23 cellular contexts compared by ENCODE assay signal in genomic region chr2:159737292-159737916, GRCh38. TPM values are rescaled to one million over a fixed set of nuclear protein-coding genes. Genes with fewer than 3 reads are reported as not detected.
DNase-seq lines count a peak whose midpoint lies in the region; ATAC-seq and TF ChIP-seq lines count a peak whose summit lies in the region.
"Had no signal": no experiment of that assay in that cellular context is flagged by ENCODE, and none has a peak within 500 bp of the region (broad histone marks: within the 10 kb centered on the region; RNA-seq: fewer than 3 reads in every experiment).

No MANE protein-coding gene starts in this region.

- no peaks in the 10 kb centered on the region for H3K27me3 ChIP-seq in naive thymus-derived CD4-positive, alpha-beta T cell (ENCODE audit: control insufficient read depth in 2 of 2, insufficient read depth in 2 of 2, low read length in 2 of 2)
- H3K27me3 ChIP-seq in Peyer's patch, result no peaks in the 10 kb centered on the region
- H3K27me3 ChIP-seq: neural progenitor cell, suprapubic skin had no signal

- H3K36me3 ChIP-seq in naive thymus-derived CD4-positive, alpha-beta T cell (ENCODE audit: control insufficient read depth in 2 of 3, insufficient read depth in 3 of 3, low read length in 3 of 3), result peaks cover 0 to 38% (median 13%) of the 10 kb centered on the region in 3 experiments
- peaks cover 0 to 48% (median 0%) of the 10 kb centered on the region in 3 donors for H3K36me3 ChIP-seq in Peyer's patch

- peaks cover 45 to 55% of the 10 kb centered on the region in 2 donors for H3K4me1 Mint-ChIP-seq in natural killer cell
- H3K4me1 Mint-ChIP-seq in natural killer cell treated with Interleukin-12 subunit alpha and Interleukin-12 subunit beta and Interleukin-15 and Interleukin-18, amount 100 ng/mL, for 72 hours (ENCODE audit: low read depth in 2 of 2), result peaks cover 35 to 37% of the 10 kb centered on the region in 2 donors
- H3K4me1 Mint-ChIP-seq in naive thymus-derived CD4-positive, alpha-beta T cell, result peaks cover 23 to 75% (median 53%) of the 10 kb centered on the region in 7 donors
- H3K4me1 Mint-ChIP-seq: neural progenitor cell had no signal

- TF ChIP-seq CTCF in natural killer cell (IDR thresholded peaks at IDR 0.05) (no peak), fibroblast of villous mesenchyme (IDR thresholded peaks at IDR 0.05; ENCODE audit: insufficient read depth, low read depth, low read length) (no peak), Peyer's patch (IDR thresholded peaks at IDR 0.05) (no peak)

- intact Hi-C loops in natural killer cell (cut with micrococcal nuclease), result no loop called here
- intact Hi-C loops in naive thymus-derived CD4-positive, alpha-beta T cell (cut with micrococcal nuclease), result no loop called here

- no peak for TF ChIP-seq POLR2A in Peyer's patch (IDR thresholded peaks at IDR 0.05)

- POLR2A ChIA-PET in naive thymus-derived CD4-positive, alpha-beta T cell (lab: Charles Lee), result interaction anchor here (0.7 kb wide), 1 partner anchor 10 kb away, joined by 3 read pairs; no protein-coding TSS in a partner anchor

- H3K27me3 Mint-ChIP-seq in natural killer cell (ENCODE audit: low read depth in 2 of 2), result no peaks in the 10 kb centered on the region
- no peaks in the 10 kb centered on the region for H3K27me3 Mint-ChIP-seq in natural killer cell treated with Interleukin-12 subunit alpha and Interleukin-12 subunit beta and Interleukin-15 and Interleukin-18, amount 100 ng/mL, for 72 hours
- H3K27me3 Mint-ChIP-seq in naive thymus-derived CD4-positive, alpha-beta T cell, result no peaks in the 10 kb centered on the region
- H3K27me3 Mint-ChIP-seq: CD4-positive, alpha-beta T cell had no signal

- ATAC-seq in natural killer cell (no peak), HG03342 (IDR thresholded peaks at IDR 0.05; ENCODE audit: unreplicated experiment) (no peak)
- ATAC-seq in natural killer cell treated with Interleukin-12 subunit alpha and Interleukin-12 subunit beta and Interleukin-15 and Interleukin-18, amount 100 ng/mL, for 72 hours, result no peak
- no peak for ATAC-seq in naive thymus-derived CD4-positive, alpha-beta T cell

- peak overlapping the region; percentile 38 to 71 for H3K27ac Mint-ChIP-seq in natural killer cell
- H3K27ac Mint-ChIP-seq in natural killer cell treated with Interleukin-12 subunit alpha and Interleukin-12 subunit beta and Interleukin-15 and Interleukin-18, amount 100 ng/mL, for 72 hours, result no peak overlapping the region
- H3K27ac Mint-ChIP-seq in naive thymus-derived CD4-positive, alpha-beta T cell, result peak overlapping the region in 3 of 9 donors; percentile 33 to 66 (median 38)
- H3K27ac Mint-ChIP-seq: CD4-positive, alpha-beta T cell; neural progenitor cell had no signal

- no peak overlapping the region for H3K4me3 Mint-ChIP-seq in natural killer cell
- no peak overlapping the region for H3K4me3 Mint-ChIP-seq in natural killer cell treated with Interleukin-12 subunit alpha and Interleukin-12 subunit beta and Interleukin-15 and Interleukin-18, amount 100 ng/mL, for 72 hours
- H3K4me3 Mint-ChIP-seq in naive thymus-derived CD4-positive, alpha-beta T cell, result no peak overlapping the region
- H3K4me3 Mint-ChIP-seq: CD4-positive, alpha-beta T cell; neural progenitor cell had no signal

- peaks cover 0 to 3% of the 10 kb centered on the region in 2 donors for H3K4me1 ChIP-seq in naive thymus-derived CD4-positive, alpha-beta T cell (ENCODE audit: control insufficient read depth in 2 of 2, insufficient read depth in 2 of 2, low read length in 2 of 2)
- no peaks in the 10 kb centered on the region for H3K4me1 ChIP-seq in Peyer's patch
- H3K4me1 ChIP-seq: neural progenitor cell had no signal

- DNase-seq in natural killer cell (no peak), amniotic epithelial cell (ENCODE audit: low read depth) (peak; percentile 56), fibroblast of villous mesenchyme (ENCODE audit: low read depth) (peak; percentile 10), Peyer's patch (no peak), germinal center (ENCODE audit: low spot score) (no peak)
- no peak for DNase-seq in natural killer cell treated with Interleukin-12 subunit alpha and Interleukin-12 subunit beta and Interleukin-15 and Interleukin-18, amount 100 ng/mL, for 72 hours (ENCODE audit: low spot score)
- no peak for DNase-seq in naive thymus-derived CD4-positive, alpha-beta T cell
- DNase-seq: activated CD4-positive, alpha-beta T cell treated with anti-CD3 and anti-CD28 coated beads for 4 hours; activated gamma-delta T cell; amniotic stem cell; CD4-positive, alpha-beta T cell; cerebellar nuclear complex; DMS153; effector CD8-positive, alpha-beta T cell; foreskin fibroblast; NCI-H1930; NCI-H446; stimulated activated CD4-positive, alpha-beta T cell treated with anti-CD3 and anti-CD28 coated beads, Interleukin-12 subunit alpha, Interleukin-12 subunit beta, amount 100 ng/mL, for 4 hours; stimulated activated CD8-positive, alpha-beta memory T cell treated with anti-CD3 and anti-CD28 coated beads, Interleukin-4, amount 100 ng/mL, for 48 hours; SW 1271 had no signal

- no peaks in the 10 kb centered on the region for H3K9me3 Mint-ChIP-seq in natural killer cell
- H3K9me3 Mint-ChIP-seq in natural killer cell treated with Interleukin-12 subunit alpha and Interleukin-12 subunit beta and Interleukin-15 and Interleukin-18, amount 100 ng/mL, for 72 hours, result no peaks in the 10 kb centered on the region
- H3K9me3 Mint-ChIP-seq in naive thymus-derived CD4-positive, alpha-beta T cell, result peaks cover 0 to 2% (median 0%) of the 10 kb centered on the region in 11 donors
- H3K9me3 Mint-ChIP-seq: CD4-positive, alpha-beta T cell; neural progenitor cell had no signal

- CTCF ChIA-PET in naive thymus-derived CD4-positive, alpha-beta T cell (lab: Charles Lee), result interaction anchor here (0.5 kb wide), 1 partner anchor 141 kb away, joined by 3 read pairs; no protein-coding TSS in a partner anchor

- H3K27ac ChIP-seq in naive thymus-derived CD4-positive, alpha-beta T cell (ENCODE audit: low read depth, low read length), result no peak overlapping the region
- no peak overlapping the region for H3K27ac ChIP-seq in Peyer's patch
- H3K27ac ChIP-seq: neural progenitor cell, suprapubic skin had no signal

- H3K9me3 ChIP-seq in naive thymus-derived CD4-positive, alpha-beta T cell (ENCODE audit: control insufficient read depth in 2 of 3, low read length in 3 of 3), result no peaks in the 10 kb centered on the region
- H3K9me3 ChIP-seq in Peyer's patch, result no peaks in the 10 kb centered on the region
- H3K9me3 ChIP-seq: suprapubic skin had no signal

- H3K4me3 ChIP-seq in fibroblast of villous mesenchyme (ENCODE audit: low read depth, low read length) (no peak overlapping the region), Peyer's patch (no peak overlapping the region)
- H3K4me3 ChIP-seq in naive thymus-derived CD4-positive, alpha-beta T cell (ENCODE audit: low read length), result no peak overlapping the region
- H3K4me3 ChIP-seq: neural progenitor cell, suprapubic skin had no signal

- no peaks in the 10 kb centered on the region for H3K36me3 Mint-ChIP-seq in natural killer cell
- H3K36me3 Mint-ChIP-seq in natural killer cell treated with Interleukin-12 subunit alpha and Interleukin-12 subunit beta and Interleukin-15 and Interleukin-18, amount 100 ng/mL, for 72 hours, result peaks cover 6% of the 10 kb centered on the region
- H3K36me3 Mint-ChIP-seq in naive thymus-derived CD4-positive, alpha-beta T cell, result peaks cover 0 to 56% (median 29%) of the 10 kb centered on the region in 5 donors

RNA-seq across cellular contexts. Expression of gene MARCHF7, which starts 25.1 kb away (rescaled TPM):
- total RNA-seq in natural killer cell, result 10 to 100 TPM; 60.5 to 96.5 (median 66.8) TPM
- total RNA-seq in natural killer cell treated with Interleukin-12 subunit alpha and Interleukin-12 subunit beta and Interleukin-15 and Interleukin-18, amount 100 ng/mL, for 72 hours, result 10 to 100 TPM; 72.6 to 74.3 TPM
- 80.5 and 158 TPM in 2 replicates for total RNA-seq in fibroblast of villous mesenchyme
- total RNA-seq in naive thymus-derived CD4-positive, alpha-beta T cell, result 100 to 1,000 TPM in 2 of 5 experiments, 10 to 100 TPM in 3; 64.3 to 120 (median 80.2) TPM
- polyA plus RNA-seq in naive thymus-derived CD4-positive, alpha-beta T cell, result 100 to 1,000 TPM; 187 to 210 TPM
- 100 to 1,000 TPM in 1 of 4 donors, 10 to 100 TPM in 3; 47.7 to 187 (median 78.7) TPM for total RNA-seq in Peyer's patch

Comparison
In these comparisons a context has a peak if more than half of its experiments do, and no peak if none do; other contexts are left out.
1. H3K27ac Mint-ChIP-seq: peak in natural killer cell (2 of 2); none in natural killer cell treated with Interleukin-12 subunit alpha and Interleukin-12 subunit beta and Interleukin-15 and Interleukin-18, amount 100 ng/mL, for 72 hours (0 of 2).
2. DNase-seq: peak in amniotic epithelial cell (single experiment) and fibroblast of villous mesenchyme (single experiment); none in natural killer cell (single experiment), natural killer cell treated with Interleukin-12 subunit alpha and Interleukin-12 subunit beta and Interleukin-15 and Interleukin-18, amount 100 ng/mL, for 72 hours (single experiment), naive thymus-derived CD4-positive, alpha-beta T cell (0 of 9), Peyer's patch (0 of 3) and germinal center (single experiment).